Comparison of ENCODE assay signal across 9 cellular contexts in genomic region chr22:35894937-35895708, GRCh38.
A peak's percentile ranks its signal among the peaks of the same experiment; 100 is the strongest.
DNase-seq lines count a peak whose midpoint lies in the region; ATAC-seq and TF ChIP-seq lines count a peak whose summit lies in the region.
"Had no signal": no experiment of that assay in that cellular context is flagged by ENCODE, and none has a peak within 500 bp of the region (broad histone marks: within the 10 kb centered on the region; RNA-seq: fewer than 3 reads in every experiment).

No MANE protein-coding gene starts in this region.

- H3K9me3 Mint-ChIP-seq in effector memory CD8-positive, alpha-beta T cell: no peaks in the 10 kb centered on the region
- no peaks in the 10 kb centered on the region for H3K9me3 Mint-ChIP-seq in mesothelial cell of epicardium
- H3K9me3 Mint-ChIP-seq in type B pancreatic cell: no peaks in the 10 kb centered on the region
- H3K9me3 Mint-ChIP-seq in activated T-cell treated with anti-CD3 and anti-CD28 coated beads, Interleukin-2, amount 50 U/mL, for 4 hours: no peaks in the 10 kb centered on the region
- no peaks in the 10 kb centered on the region for H3K9me3 Mint-ChIP-seq in activated CD4-positive, alpha-beta memory T cell treated with anti-CD3 and anti-CD28 coated beads, Interleukin-2, amount 10 ng/mL, durations not matched to agents 7 days and 5 days
- H3K9me3 Mint-ChIP-seq: stimulated activated naive CD8-positive, alpha-beta T cell treated with anti-CD3 and anti-CD28 coated beads, Interleukin-15, amount 100 ng/mL, for 72 hours had no signal

- peaks cover 49 to 50% of the 10 kb centered on the region in 2 donors for H3K27me3 Mint-ChIP-seq in effector memory CD8-positive, alpha-beta T cell
- no peaks in the 10 kb centered on the region for H3K27me3 Mint-ChIP-seq in mesothelial cell of epicardium (ENCODE audit: low read depth)
- no peaks in the 10 kb centered on the region for H3K27me3 Mint-ChIP-seq in type B pancreatic cell
- H3K27me3 Mint-ChIP-seq in activated T-cell treated with anti-CD3 and anti-CD28 coated beads, Interleukin-2, amount 50 U/mL, for 4 hours (ENCODE audit: low read depth): peaks cover 24% of the 10 kb centered on the region
- peaks cover 8% of the 10 kb centered on the region for H3K27me3 Mint-ChIP-seq in activated CD4-positive, alpha-beta memory T cell treated with anti-CD3 and anti-CD28 coated beads, Interleukin-2, amount 10 ng/mL, durations not matched to agents 7 days and 5 days
- H3K27me3 Mint-ChIP-seq: stimulated activated naive CD8-positive, alpha-beta T cell treated with anti-CD3 and anti-CD28 coated beads, Interleukin-15, amount 100 ng/mL, for 72 hours had no signal

- H3K9me3 ChIP-seq in BE2C: no peaks in the 10 kb centered on the region

- H3K4me3 ChIP-seq in BE2C (ENCODE audit: low read depth, low read length): no peak overlapping the region

- H3K36me3 ChIP-seq in BE2C: no peaks in the 10 kb centered on the region; the same call in 1 of the 2 replicates

- H3K4me1 ChIP-seq in BE2C: peaks cover 52% of the 10 kb centered on the region

- H3K27ac Mint-ChIP-seq in effector memory CD8-positive, alpha-beta T cell: peak overlapping the region in 1 of 2 donors; percentile 1
- H3K27ac Mint-ChIP-seq in mesothelial cell of epicardium (peak overlapping the region; percentile 94), type B pancreatic cell (peak overlapping the region; percentile 92)
- no peak overlapping the region for H3K27ac Mint-ChIP-seq in activated CD4-positive, alpha-beta memory T cell treated with anti-CD3 and anti-CD28 coated beads, Interleukin-2, amount 10 ng/mL, durations not matched to agents 7 days and 5 days
- H3K27ac Mint-ChIP-seq: stimulated activated naive CD8-positive, alpha-beta T cell treated with anti-CD3 and anti-CD28 coated beads, Interleukin-15, amount 100 ng/mL, for 72 hours had no signal

- peaks cover 0 to 4% of the 10 kb centered on the region in 2 donors for H3K4me1 Mint-ChIP-seq in effector memory CD8-positive, alpha-beta T cell (ENCODE audit: low read depth in 2 of 2)
- H3K4me1 Mint-ChIP-seq in mesothelial cell of epicardium (peaks cover 58% of the 10 kb centered on the region), type B pancreatic cell (ENCODE audit: unreplicated experiment) (peaks cover 47% of the 10 kb centered on the region)
- H3K4me1 Mint-ChIP-seq in activated T-cell treated with anti-CD3 and anti-CD28 coated beads, Interleukin-2, amount 50 U/mL, for 4 hours (ENCODE audit: low read depth): peaks cover 5% of the 10 kb centered on the region
- peaks cover under 1% of the 10 kb centered on the region for H3K4me1 Mint-ChIP-seq in activated CD4-positive, alpha-beta memory T cell treated with anti-CD3 and anti-CD28 coated beads, Interleukin-2, amount 10 ng/mL, durations not matched to agents 7 days and 5 days
- H3K4me1 Mint-ChIP-seq: stimulated activated naive CD8-positive, alpha-beta T cell treated with anti-CD3 and anti-CD28 coated beads, Interleukin-15, amount 100 ng/mL, for 72 hours had no signal

- POLR2A ChIA-PET in activated CD4-positive, alpha-beta memory T cell treated with anti-CD3 and anti-CD28 coated beads, Interleukin-2, amount 10 ng/mL, durations not matched to agents 7 days and 5 days (lab: Charles Lee): no interaction called here

- TF ChIP-seq CTCF in mesothelial cell of epicardium (IDR thresholded peaks at IDR 0.05; ENCODE audit: unreplicated experiment): no peak
- TF ChIP-seq CTCF in type B pancreatic cell (conservative IDR thresholded peaks at IDR 0.05): no peak
- no peak for TF ChIP-seq CTCF in BE2C (IDR thresholded peaks at IDR 0.05; ENCODE audit: low read depth, low read length)

- H3K27me3 ChIP-seq in BE2C: no peaks in the 10 kb centered on the region

- CTCF ChIA-PET in activated CD4-positive, alpha-beta memory T cell treated with anti-CD3 and anti-CD28 coated beads, Interleukin-2, amount 10 ng/mL, durations not matched to agents 7 days and 5 days (lab: Charles Lee): no interaction called here

- peak overlapping the region; percentile 5 to 13 for H3K4me3 Mint-ChIP-seq in effector memory CD8-positive, alpha-beta T cell
- H3K4me3 Mint-ChIP-seq in mesothelial cell of epicardium (peak overlapping the region; percentile 30), type B pancreatic cell (peak overlapping the region; percentile 66)
- H3K4me3 Mint-ChIP-seq in activated T-cell treated with anti-CD3 and anti-CD28 coated beads, Interleukin-2, amount 50 U/mL, for 4 hours: no peak overlapping the region
- H3K4me3 Mint-ChIP-seq in activated CD4-positive, alpha-beta memory T cell treated with anti-CD3 and anti-CD28 coated beads, Interleukin-2, amount 10 ng/mL, durations not matched to agents 7 days and 5 days: no peak overlapping the region
- H3K4me3 Mint-ChIP-seq: stimulated activated naive CD8-positive, alpha-beta T cell treated with anti-CD3 and anti-CD28 coated beads, Interleukin-15, amount 100 ng/mL, for 72 hours had no signal

- peak; percentile 6 for DNase-seq in NCI-H460 (ENCODE audit: extremely low read depth, low read depth)
- DNase-seq in effector memory CD8-positive, alpha-beta T cell: no peak
- no peak for DNase-seq in mesothelial cell of epicardium (ENCODE audit: low spot score in 2 of 2, unreplicated experiment in 2 of 2)
- no peak for DNase-seq in type B pancreatic cell (ENCODE audit: extremely low spot score, unreplicated experiment)
- no peak for DNase-seq in BE2C
- DNase-seq in activated T-cell treated with anti-CD3 and anti-CD28 coated beads, Interleukin-2, amount 50 U/mL, for 4 hours: no peak
- DNase-seq in stimulated activated CD4-positive, alpha-beta T cell treated with anti-CD3 and anti-CD28 coated beads, Interleukin-15, amount 100 ng/mL, for 24 hours: no peak
- DNase-seq in activated CD4-positive, alpha-beta memory T cell treated with anti-CD3 and anti-CD28 coated beads, Interleukin-2, amount 10 ng/mL, durations not matched to agents 7 days and 5 days: no peak
- DNase-seq: stimulated activated naive CD8-positive, alpha-beta T cell treated with anti-CD3 and anti-CD28 coated beads, Interleukin-15, amount 100 ng/mL, for 72 hours had no signal

- peak; percentile 69 for ATAC-seq in effector memory CD8-positive, alpha-beta T cell (replicated peaks)
- no peak for ATAC-seq in activated T-cell treated with anti-CD3 and anti-CD28 coated beads, Interleukin-2, amount 50 U/mL, for 4 hours
- ATAC-seq: stimulated activated naive CD8-positive, alpha-beta T cell treated with anti-CD3 and anti-CD28 coated beads, Interleukin-15, amount 100 ng/mL, for 72 hours had no signal

- H3K36me3 Mint-ChIP-seq in effector memory CD8-positive, alpha-beta T cell (ENCODE audit: insufficient read depth): peaks cover 12% of the 10 kb centered on the region
- H3K36me3 Mint-ChIP-seq in mesothelial cell of epicardium: no peaks in the 10 kb centered on the region
- peaks cover 4% of the 10 kb centered on the region for H3K36me3 Mint-ChIP-seq in type B pancreatic cell
- H3K36me3 Mint-ChIP-seq in activated T-cell treated with anti-CD3 and anti-CD28 coated beads, Interleukin-2, amount 50 U/mL, for 4 hours (ENCODE audit: insufficient read depth): no peaks in the 10 kb centered on the region
- no peaks in the 10 kb centered on the region for H3K36me3 Mint-ChIP-seq in activated CD4-positive, alpha-beta memory T cell treated with anti-CD3 and anti-CD28 coated beads, Interleukin-2, amount 10 ng/mL, durations not matched to agents 7 days and 5 days (ENCODE audit: low read depth)

Comparison
In these comparisons a context has a peak if more than half of its experiments do, and no peak if none do; other contexts are left out.
1. H3K4me3 Mint-ChIP-seq: peak in effector memory CD8-positive, alpha-beta T cell (2 of 2), mesothelial cell of epicardium (single experiment) and type B pancreatic cell (single experiment); none in activated T-cell treated with anti-CD3 and anti-CD28 coated beads, Interleukin-2, amount 50 U/mL, for 4 hours (single experiment) and activated CD4-positive, alpha-beta memory T cell treated with anti-CD3 and anti-CD28 coated beads, Interleukin-2, amount 10 ng/mL, durations not matched to agents 7 days and 5 days (single experiment).